22 cellular contexts compared by ENCODE assay signal in the genomic region with DNA sequence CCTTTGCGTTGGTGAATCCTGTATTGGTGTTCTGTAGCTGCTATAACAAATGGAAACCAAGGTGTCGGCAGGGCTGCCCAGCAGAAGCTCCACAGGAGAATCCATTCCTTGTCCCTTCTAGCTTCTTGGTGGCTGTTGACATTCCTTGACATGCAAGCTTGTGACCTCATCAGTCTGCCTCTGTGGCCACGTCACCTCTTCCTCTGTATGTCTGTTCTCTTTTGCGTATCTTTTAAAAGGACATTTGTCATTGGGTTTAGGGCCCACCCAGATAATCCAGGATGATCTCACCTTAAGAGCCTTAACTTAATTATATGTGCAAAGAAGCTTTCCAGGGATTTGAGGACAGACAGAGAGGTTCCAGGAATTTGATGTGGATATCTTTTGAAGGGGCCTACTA. TPM values are rescaled to one million over a fixed set of nuclear protein-coding genes. Genes with fewer than 3 reads are reported as not detected.
DNase-seq lines count a peak whose midpoint lies in the region; ATAC-seq, FAIRE-seq and TF ChIP-seq lines count a peak whose summit lies in the region.
"Had no signal": no experiment of that assay in that cellular context is flagged by ENCODE, and none has a peak within 500 bp of the region (broad histone marks: within the 10 kb centered on the region; RNA-seq: fewer than 3 reads in every experiment).

No MANE protein-coding gene starts in this region.

- H2AFZ ChIP-seq in HepG2 (ENCODE audit: low read length): no peak overlapping the region
- H2AFZ ChIP-seq in smooth muscle cell (ENCODE audit: low read depth): no peak overlapping the region
- no peak overlapping the region for H2AFZ ChIP-seq in OCI-LY7 (ENCODE audit: low read length)

- H3K36me3 ChIP-seq in HepG2 (replicated peaks in 1 of 2; ENCODE audit: control insufficient read depth in 1 of 2, insufficient read depth in 2 of 2, low read length in 2 of 2) (no peaks in the 10 kb centered on the region), right lobe of liver (no peaks in the 10 kb centered on the region), WERI-Rb-1 (no peaks in the 10 kb centered on the region), smooth muscle cell (ENCODE audit: low read depth) (no peaks in the 10 kb centered on the region), left ventricle myocardium inferior (no peaks in the 10 kb centered on the region), kidney (ENCODE audit: control insufficient read depth in 1 of 2, insufficient read depth in 2 of 2, low read length in 2 of 2) (no peaks in the 10 kb centered on the region), OCI-LY7 (ENCODE audit: insufficient read depth, low read length) (no peaks in the 10 kb centered on the region)
- H3K36me3 ChIP-seq: BLaER1 treated with 17β-estradiol and CSF1 and Interleukin-3, amounts not matched to agents 10 nM and 100 nM had no signal

- TF ChIP-seq CTCF in HepG2 (CRISPR knock-in tag; IDR thresholded peaks at IDR 0.05) (no peak), right lobe of liver (IDR thresholded peaks at IDR 0.05) (no peak), WERI-Rb-1 (IDR thresholded peaks at IDR 0.05; ENCODE audit: low read depth, low read length) (no peak), smooth muscle cell (IDR thresholded peaks at IDR 0.05; ENCODE audit: borderline replicate concordance, insufficient read depth, poor library complexity, severe bottlenecking) (no peak), left ventricle myocardium inferior (IDR thresholded peaks at IDR 0.05; ENCODE audit: borderline replicate concordance) (no peak), kidney (IDR thresholded peaks at IDR 0.05; ENCODE audit: borderline replicate concordance, extremely low read depth, insufficient read depth) (no peak), OCI-LY7 (conservative IDR thresholded peaks at IDR 0.05; ENCODE audit: low read length) (no peak)

- H3K4me3 ChIP-seq in HepG2 (replicated peaks in 1 of 3; ENCODE audit: insufficient read depth in 1 of 3, low read depth in 2 of 3, low read length in 3 of 3): no peak overlapping the region
- H3K4me3 ChIP-seq in right lobe of liver: no peak overlapping the region
- no peak overlapping the region for H3K4me3 ChIP-seq in WERI-Rb-1 (ENCODE audit: low read depth, low read length)
- no peak overlapping the region for H3K4me3 ChIP-seq in smooth muscle cell
- no peak overlapping the region for H3K4me3 ChIP-seq in left ventricle myocardium inferior
- H3K4me3 ChIP-seq in kidney (ENCODE audit: low read length in 2 of 2): no peak overlapping the region
- H3K4me3 ChIP-seq in OCI-LY7 (ENCODE audit: low read depth, low read length, poor library complexity, severe bottlenecking): no peak overlapping the region
- H3K4me3 ChIP-seq: A549; BLaER1 treated with 17β-estradiol and CSF1 and Interleukin-3, amounts not matched to agents 10 nM and 100 nM had no signal

- H3K27me3 ChIP-seq in HepG2 (ENCODE audit: control insufficient read depth in 1 of 2, insufficient read depth in 2 of 2, low read length in 2 of 2) (peaks cover 0 to 11% of the 10 kb centered on the region in 2 experiments; a peak in 1 of 5 replicates), right lobe of liver (no peaks in the 10 kb centered on the region), WERI-Rb-1 (ENCODE audit: insufficient read depth, low read depth, severe bottlenecking) (peaks cover 60% of the 10 kb centered on the region), smooth muscle cell (ENCODE audit: low read depth) (no peaks in the 10 kb centered on the region), left ventricle myocardium inferior (ENCODE audit: low read depth) (no peaks in the 10 kb centered on the region)
- H3K27me3 ChIP-seq: BLaER1 treated with 17β-estradiol and CSF1 and Interleukin-3, amounts not matched to agents 10 nM and 100 nM had no signal

- TF ChIP-seq RAD21 in HepG2 (CRISPR knock-in tag; IDR thresholded peaks at IDR 0.05): no peak

- FAIRE-seq in HepG2 (lab: Jason Lieb, UNC) (no peak), kidney (lab: Jason Lieb, UNC) (no peak)
- FAIRE-seq: A549, G401.6, GM12891, GM19239 had no signal

- CTCF ChIA-PET in HepG2 (lab: Yijun Ruan, JAX; ENCODE audit: low intra/inter-chr PET ratio, low total read pairs) (no interaction called here), OCI-LY7 (lab: Charles Lee; ENCODE audit: unreplicated experiment) (interaction anchor here (1.0 kb wide), 1 partner anchor 85 kb away, joined by 4 read pairs; no protein-coding TSS in a partner anchor)

- H3K9me3 ChIP-seq in HepG2 (ENCODE audit: low read length): no peaks in the 10 kb centered on the region
- H3K9me3 ChIP-seq in right lobe of liver: no peaks in the 10 kb centered on the region
- no peaks in the 10 kb centered on the region for H3K9me3 ChIP-seq in WERI-Rb-1 (ENCODE audit: severe bottlenecking)
- H3K9me3 ChIP-seq in smooth muscle cell (replicated peaks; ENCODE audit: low read depth): no peaks in the 10 kb centered on the region
- H3K9me3 ChIP-seq in left ventricle myocardium inferior (replicated peaks): no peaks in the 10 kb centered on the region
- no peaks in the 10 kb centered on the region for H3K9me3 ChIP-seq in kidney (ENCODE audit: control insufficient read depth in 1 of 2, low read length in 2 of 2)
- no peaks in the 10 kb centered on the region for H3K9me3 ChIP-seq in OCI-LY7 (ENCODE audit: low read length)
- H3K9me3 ChIP-seq: A549, Caco-2 had no signal

- H3K27ac ChIP-seq in HepG2 (ENCODE audit: extremely low read length, insufficient read depth, low read length) (no peak overlapping the region), right lobe of liver (no peak overlapping the region), WERI-Rb-1 (no peak overlapping the region), smooth muscle cell (ENCODE audit: low read depth) (peak overlapping the region; percentile 43), left ventricle myocardium inferior (replicated peaks) (no peak overlapping the region), kidney (ENCODE audit: low read depth in 2 of 2, low read length in 2 of 2) (no peak overlapping the region), OCI-LY7 (ENCODE audit: low read depth, low read length, poor library complexity, severe bottlenecking) (no peak overlapping the region)
- H3K27ac ChIP-seq: 22Rv1; A549; BLaER1 treated with 17β-estradiol and CSF1 and Interleukin-3, amounts not matched to agents 10 nM and 100 nM; C4-2B had no signal

- ATAC-seq in HepG2 (no peak), right lobe of liver (no peak)
- ATAC-seq: A549; CD8-positive, alpha-beta T cell had no signal

- H4K20me1 ChIP-seq in HepG2 (ENCODE audit: insufficient read depth, low read length) (no peaks in the 10 kb centered on the region), smooth muscle cell (ENCODE audit: low read depth) (no peaks in the 10 kb centered on the region), OCI-LY7 (ENCODE audit: insufficient read depth, low read length) (no peaks in the 10 kb centered on the region)
- H4K20me1 ChIP-seq: BLaER1 treated with 17β-estradiol and CSF1 and Interleukin-3, amounts not matched to agents 10 nM and 100 nM had no signal

- in situ Hi-C loops in HepG2 (cut with HindIII; ENCODE audit: extremely low pct_ligation_motif_present, low pct_unique_long_range_greater_than_20kb): no loop called here

- H3K4me2 ChIP-seq in HepG2 (ENCODE audit: low read depth, low read length) (no peak overlapping the region), smooth muscle cell (peak overlapping the region; percentile 19), OCI-LY7 (ENCODE audit: low read length) (no peak overlapping the region)
- H3K4me2 ChIP-seq: A549; BLaER1 treated with 17β-estradiol and CSF1 and Interleukin-3, amounts not matched to agents 10 nM and 100 nM had no signal

- TF ChIP-seq EP300 in HepG2 (IDR thresholded peaks at IDR 0.05; ENCODE audit: low read depth in 2 of 2, low read length in 2 of 2): no peak
- TF ChIP-seq EP300 in HepG2 (CRISPR knock-in tag; IDR thresholded peaks at IDR 0.05; ENCODE audit: borderline replicate concordance): no peak

- POLR2A ChIA-PET in HepG2 (lab: Yijun Ruan, JAX): no interaction called here
- POLR2A ChIA-PET in OCI-LY7 (lab: Charles Lee): no interaction called here

- H3F3A ChIP-seq in smooth muscle cell (ENCODE audit: low read depth): peaks cover 4% of the 10 kb centered on the region

- H3K9ac ChIP-seq in HepG2 (ENCODE audit: insufficient read depth, low read depth, low read length) (no peak overlapping the region), smooth muscle cell (ENCODE audit: low read depth) (no peak overlapping the region), kidney (ENCODE audit: low read length in 2 of 2) (no peak overlapping the region)
- H3K9ac ChIP-seq: BLaER1 treated with 17β-estradiol and CSF1 and Interleukin-3, amounts not matched to agents 10 nM and 100 nM had no signal

- intact Hi-C loops in HepG2 (cut with micrococcal nuclease; ENCODE audit: unreplicated experiment): no loop called here
- intact Hi-C loops in right lobe of liver (cut with DNase I): loop anchor here in 1 of 2 donors (10.0 kb wide), 1 partner anchor 66 kb away; no protein-coding TSS in a partner anchor
- intact Hi-C loops in left ventricle myocardium inferior (cut with micrococcal nuclease): no loop called here
- intact Hi-C loops in kidney (cut with DNase I): loop anchor here (5.0 kb wide), 1 partner anchor 83 kb away; no protein-coding TSS in a partner anchor
- intact Hi-C loops in OCI-LY7 (cut with micrococcal nuclease; ENCODE audit: unreplicated experiment): no loop called here

- BruUV-seq in HepG2 (replicated peaks; lab: Mats Ljungman, UMichigan) (no TSS peak), OCI-LY7 (replicated peaks; lab: Mats Ljungman, UMichigan) (no TSS peak)

- H3K79me2 ChIP-seq in HepG2 (ENCODE audit: insufficient read depth, low read length): no peaks in the 10 kb centered on the region
- H3K79me2 ChIP-seq in smooth muscle cell (ENCODE audit: low read depth): no peaks in the 10 kb centered on the region
- H3K79me2 ChIP-seq in OCI-LY7 (ENCODE audit: insufficient read depth, low read depth, low read length): no peaks in the 10 kb centered on the region

- WGBS in HepG2 (ENCODE audit: low lambda C conversion rate): 75% methylated on average over 4 of the region's 4 CpGs
- 95% methylated on average over 3 of the region's 4 CpGs for WGBS in right lobe of liver (ENCODE audit: insufficient coverage, low coverage, low lambda C conversion rate, missing lambda C conversion rate)
- 72% methylated on average over 4 of the region's 4 CpGs for WGBS in smooth muscle cell (ENCODE audit: low lambda C conversion rate)

- 0 out of 2 replicates have a peak, but pooled peaks cover 6% of the 10 kb centered on the region for H3K4me1 ChIP-seq in HepG2 (ENCODE audit: insufficient read depth, low read length)
- H3K4me1 ChIP-seq in right lobe of liver: no peaks in the 10 kb centered on the region
- H3K4me1 ChIP-seq in smooth muscle cell (ENCODE audit: low read depth): no peaks in the 10 kb centered on the region
- peaks cover 8% of the 10 kb centered on the region for H3K4me1 ChIP-seq in left ventricle myocardium inferior
- peaks cover 0 to 2% of the 10 kb centered on the region in 2 donors for H3K4me1 ChIP-seq in kidney (ENCODE audit: control insufficient read depth in 1 of 2, insufficient read depth in 1 of 2, low read depth in 1 of 2, low read length in 2 of 2)
- no peaks in the 10 kb centered on the region for H3K4me1 ChIP-seq in OCI-LY7 (ENCODE audit: insufficient read depth, low read length, poor library complexity, severe bottlenecking)
- H3K4me1 ChIP-seq: A549, Caco-2 had no signal

- no peak for DNase-seq in HepG2 (ENCODE audit: low spot score)
- DNase-seq in right lobe of liver: no peak
- DNase-seq in NCI-H82 (lab: John Stamatoyannopoulos, UW): peak; percentile 94
- DNase-seq in WERI-Rb-1: peak; percentile 73
- DNase-seq in smooth muscle cell (lab: John Stamatoyannopoulos, UW; ENCODE audit: unreplicated experiment): no peak
- DNase-seq in left ventricle myocardium inferior: no peak
- no peak for DNase-seq in kidney
- no peak for DNase-seq in OCI-LY7 (ENCODE audit: low spot score)
- DNase-seq: AML-193; Caco-2; Calu3; CD4-positive, alpha-beta T cell; DMS79 treated with DMSO at 0.1 percent for 48 hours; GF-D8 had no signal

- TF ChIP-seq POLR2A in HepG2 (IDR thresholded peaks at IDR 0.05; ENCODE audit: insufficient read depth in 1 of 2, low read depth in 2 of 2, low read length in 2 of 2): no peak
- no peak for TF ChIP-seq POLR2A in right lobe of liver (IDR thresholded peaks at IDR 0.05)

- no peaks in the 10 kb centered on the region for H3K9me2 ChIP-seq in OCI-LY7 (ENCODE audit: insufficient read depth, low read length)

RNA-seq across cellular contexts. Expression of a gene that starts 15.3 kb away (rescaled TPM):
- total RNA-seq in HepG2 (2016; rRNA removed; fragmentation: Illumina TruSeq; extraction: Trizol): 3.1 and 3.9 TPM in 2 replicates
- 0.62 and 0.81 TPM in 2 replicates for total RNA-seq in HepG2 (2016; cell fraction: cytosol; rRNA removed; fragmentation: Illumina TruSeq; extraction: Trizol; ENCODE audit: low read depth)
- total RNA-seq in HepG2 (2016; cell fraction: insoluble cytoplasmic fraction; rRNA removed; fragmentation: Illumina TruSeq; extraction: Trizol): 3.5 and 3.6 TPM in 2 replicates
- 3.7 and 4.0 TPM in 2 replicates for total RNA-seq in HepG2 (2016; cell fraction: membrane; rRNA removed; fragmentation: Illumina TruSeq; extraction: Trizol)
- total RNA-seq in HepG2 (2016; cell fraction: nucleus; rRNA removed; fragmentation: Illumina TruSeq; extraction: Trizol): 2.4 and 2.5 TPM in 2 replicates
- 7.7 and 7.9 TPM in 2 replicates for polyA plus RNA-seq in HepG2 (2011; rRNA removed)
- 6.1 and 7.9 TPM in 2 replicates for polyA plus RNA-seq in HepG2 (2011; cell fraction: cytosol; rRNA removed)
- polyA plus RNA-seq in HepG2 (2011; cell fraction: nucleus; rRNA removed): 5.9 and 9.2 TPM in 2 replicates
- 3.8 and 4.0 TPM in 2 replicates for polyA plus RNA-seq in HepG2 (2012)
- 0.43 and 0.45 TPM in 2 replicates for polyA plus RNA-seq in HepG2 (2016; cell fraction: cytosol; fragmentation: Illumina TruSeq; extraction: Trizol; ENCODE audit: low read depth)
- polyA plus RNA-seq in HepG2 (2016; cell fraction: insoluble cytoplasmic fraction; fragmentation: Illumina TruSeq; extraction: Trizol; ENCODE audit: low read depth): 5.1 and 5.5 TPM in 2 replicates
- 2.8 and 3.1 TPM in 2 replicates for polyA plus RNA-seq in HepG2 (2016; cell fraction: membrane; fragmentation: Illumina TruSeq; extraction: Trizol; ENCODE audit: low read depth)
- polyA plus RNA-seq in HepG2 (2016; cell fraction: nucleus; fragmentation: Illumina TruSeq; extraction: Trizol; ENCODE audit: insufficient read depth, low read depth): 4.3 and 4.9 TPM in 2 replicates
- polyA minus RNA-seq in HepG2 (2011; rRNA and poly(A)+ RNA removed; ENCODE audit: low replicate concordance): 4.8 and 18.6 TPM in 2 replicates
- polyA minus RNA-seq in HepG2 (2011; cell fraction: cytosol; rRNA and poly(A)+ RNA removed): 7.8 and 8.3 TPM in 2 replicates
- polyA minus RNA-seq in HepG2 (2011; cell fraction: nucleus; rRNA and poly(A)+ RNA removed): 3.5 and 3.6 TPM in 2 replicates
- total RNA-seq in right lobe of liver: 10 to 100 TPM; 19.8 to 33.6 (median 22.7) TPM
- 21.9 and 28.0 TPM in 2 replicates for total RNA-seq in smooth muscle cell
- 30.6 and 52.1 TPM in 2 replicates for polyA plus RNA-seq in smooth muscle cell
- total RNA-seq in left ventricle myocardium inferior: 47.5 TPM
- total RNA-seq in kidney: 21.3 TPM
- 8.4 TPM for polyA plus RNA-seq in kidney (ENCODE audit: insufficient read depth, low read depth, low replicate concordance)
- total RNA-seq in OCI-LY7 (2014; rRNA removed; shearing (Covaris generic)): 0.95 and 0.98 TPM in 2 replicates
- total RNA-seq in OCI-LY7 (2022): 2.2 and 3.7 TPM in 2 replicates

RNA-seq across cellular contexts. Expression of a gene that starts 51.6 kb away (rescaled TPM):
- total RNA-seq in HepG2 (2016; rRNA removed; fragmentation: Illumina TruSeq; extraction: Trizol): 0.14 and 0.22 TPM in 2 replicates
- 0.18 and 0.20 TPM in 2 replicates for total RNA-seq in HepG2 (2016; cell fraction: cytosol; rRNA removed; fragmentation: Illumina TruSeq; extraction: Trizol; ENCODE audit: low read depth)
- total RNA-seq in HepG2 (2016; cell fraction: insoluble cytoplasmic fraction; rRNA removed; fragmentation: Illumina TruSeq; extraction: Trizol): 0.15 TPM in 2 replicates
- 0.09 and 0.10 TPM in 2 replicates for total RNA-seq in HepG2 (2016; cell fraction: membrane; rRNA removed; fragmentation: Illumina TruSeq; extraction: Trizol)
- total RNA-seq in HepG2 (2016; cell fraction: nucleus; rRNA removed; fragmentation: Illumina TruSeq; extraction: Trizol): not detected in 2 replicates
- polyA plus RNA-seq in HepG2 (2011; rRNA removed): 0.34 and 0.50 TPM in 2 replicates
- 0.42 and 1.0 TPM in 2 replicates for polyA plus RNA-seq in HepG2 (2011; cell fraction: cytosol; rRNA removed)
- 0.10 and 0.28 TPM in 2 replicates for polyA plus RNA-seq in HepG2 (2011; cell fraction: nucleus; rRNA removed)
- 1.0 and 1.3 TPM in 2 replicates for polyA plus RNA-seq in HepG2 (2012)
- 0.35 and 0.40 TPM in 2 replicates for polyA plus RNA-seq in HepG2 (2016; cell fraction: cytosol; fragmentation: Illumina TruSeq; extraction: Trizol; ENCODE audit: low read depth)
- 0.53 and 0.80 TPM in 2 replicates for polyA plus RNA-seq in HepG2 (2016; cell fraction: insoluble cytoplasmic fraction; fragmentation: Illumina TruSeq; extraction: Trizol; ENCODE audit: low read depth)
- polyA plus RNA-seq in HepG2 (2016; cell fraction: membrane; fragmentation: Illumina TruSeq; extraction: Trizol; ENCODE audit: low read depth): 0.42 and 0.56 TPM in 2 replicates
- 0.33 and 0.45 TPM in 2 replicates for polyA plus RNA-seq in HepG2 (2016; cell fraction: nucleus; fragmentation: Illumina TruSeq; extraction: Trizol; ENCODE audit: insufficient read depth, low read depth)
- 0.14 and 0.80 TPM in 2 replicates for polyA minus RNA-seq in HepG2 (2011; rRNA and poly(A)+ RNA removed; ENCODE audit: low replicate concordance)
- polyA minus RNA-seq in HepG2 (2011; cell fraction: cytosol; rRNA and poly(A)+ RNA removed): 0.26 and 0.30 TPM in 2 replicates
- polyA minus RNA-seq in HepG2 (2011; cell fraction: nucleus; rRNA and poly(A)+ RNA removed): 0.12 and 0.13 TPM in 2 replicates
- total RNA-seq in right lobe of liver: under 1 TPM in 5 of 6 experiments, not detected in 1; 0.31 to 0.54 (median 0.44) TPM
- 0.49 and 0.58 TPM in 2 replicates for total RNA-seq in smooth muscle cell
- 1.6 TPM in 2 replicates for polyA plus RNA-seq in smooth muscle cell
- 0.05 TPM for total RNA-seq in left ventricle myocardium inferior
- total RNA-seq in kidney: 0.54 TPM
- polyA plus RNA-seq in kidney (ENCODE audit: insufficient read depth, low read depth, low replicate concordance): 1.4 TPM
- 0.38 and 0.39 TPM in 2 replicates for total RNA-seq in OCI-LY7 (2014; rRNA removed; shearing (Covaris generic))
- total RNA-seq in OCI-LY7 (2022): 1.5 and 1.8 TPM in 2 replicates

Comparison
In these comparisons a context has a peak if more than half of its experiments do, and no peak if none do; other contexts are left out.
1. DNase-seq: peak in NCI-H82 (single experiment) and WERI-Rb-1 (single experiment); none in HepG2 (single experiment), right lobe of liver (0 of 3), smooth muscle cell (single experiment), left ventricle myocardium inferior (single experiment), kidney (single experiment) and OCI-LY7 (single experiment).